ENCODE assay signal across 10 cellular contexts in genomic region chrX:23902419-23902818, GRCh38. TPM values are rescaled to one million over a fixed set of nuclear protein-coding genes. Genes with fewer than 3 reads are reported as not detected.
DNase-seq lines count a peak whose midpoint lies in the region; ATAC-seq lines count a peak whose summit lies in the region.
"Had no signal": no experiment of that assay in that cellular context is flagged by ENCODE, and none has a peak within 500 bp of the region (broad histone marks: within the 10 kb centered on the region; RNA-seq: fewer than 3 reads in every experiment).

No MANE protein-coding gene starts in this region.

- ATAC-seq in right cardiac atrium: peak; percentile 48 to 67
- no peak for ATAC-seq in HG03159 (IDR thresholded peaks at IDR 0.05; ENCODE audit: unreplicated experiment)

- intact Hi-C loops in right cardiac atrium (cut with DNase I): loop anchor here (5.0 to 10.0 kb wide), 7 partner anchors 120 to 210 kb away; partner anchors contain the start of genes SAT1 (in 3 of the 4), ACOT9 (in 1 of the 4) and KLHL15 (in 1 of the 4)

- peaks cover 6% of the 10 kb centered on the region for H3K4me1 ChIP-seq in right cardiac atrium (ENCODE audit: control insufficient read depth, insufficient read depth, low read length)
- peaks cover 16 to 17% (median 16%) of the 10 kb centered on the region in 3 donors for H3K4me1 ChIP-seq in skeletal muscle tissue (ENCODE audit: control insufficient read depth in 3 of 3, insufficient read depth in 3 of 3, low read length in 3 of 3)

- no peaks in the 10 kb centered on the region for H3K36me3 Mint-ChIP-seq in T-helper 2 cell treated with Interferon-gamma antibody and Interleukin-4, amounts not matched to agents 5 μg/mL and 100 μg/mL, for 36 hours (ENCODE audit: low read depth)
- H3K36me3 Mint-ChIP-seq: activated naive CD4-positive, alpha-beta T cell treated with anti-CD3 and anti-CD28 coated beads, Interleukin-2, amount 50 U/mL, for 72 hours had no signal

- H3K4me3 ChIP-seq in right cardiac atrium (ENCODE audit: low read length) (peak overlapping the region; percentile 18), skeletal muscle tissue (ENCODE audit: low read length in 3 of 3) (peak overlapping the region in 2 of 3 donors; percentile 23 to 59)

- H3K4me1 Mint-ChIP-seq in T-helper 2 cell treated with Interferon-gamma antibody and Interleukin-4, amounts not matched to agents 5 μg/mL and 100 μg/mL, for 36 hours (ENCODE audit: low read depth): peaks cover 9% of the 10 kb centered on the region

- WGBS in right cardiac atrium: 3% methylated on average over 2 of the region's 2 CpGs

- no peak overlapping the region for H3K27ac Mint-ChIP-seq in T-helper 2 cell treated with Interferon-gamma antibody and Interleukin-4, amounts not matched to agents 5 μg/mL and 100 μg/mL, for 36 hours
- H3K27ac Mint-ChIP-seq: activated naive CD4-positive, alpha-beta T cell treated with anti-CD3 and anti-CD28 coated beads, Interleukin-2, amount 50 U/mL, for 72 hours had no signal

- H3K27me3 Mint-ChIP-seq in T-helper 2 cell treated with Interferon-gamma antibody and Interleukin-4, amounts not matched to agents 5 μg/mL and 100 μg/mL, for 36 hours (ENCODE audit: low read depth): no peaks in the 10 kb centered on the region

- H3K27me3 ChIP-seq in right cardiac atrium (ENCODE audit: control insufficient read depth, insufficient read depth) (no peaks in the 10 kb centered on the region), skeletal muscle tissue (ENCODE audit: control insufficient read depth in 3 of 3, insufficient read depth in 3 of 3, low read length in 3 of 3) (no peaks in the 10 kb centered on the region)

- no peaks in the 10 kb centered on the region for H3K9me3 Mint-ChIP-seq in T-helper 2 cell treated with Interferon-gamma antibody and Interleukin-4, amounts not matched to agents 5 μg/mL and 100 μg/mL, for 36 hours
- H3K9me3 Mint-ChIP-seq: activated naive CD4-positive, alpha-beta T cell treated with anti-CD3 and anti-CD28 coated beads, Interleukin-2, amount 50 U/mL, for 72 hours had no signal

- H3K9ac ChIP-seq in skeletal muscle tissue (ENCODE audit: low read depth in 1 of 3, low read length in 3 of 3): peak overlapping the region in 2 of 3 donors; percentile 17 to 21

- no peaks in the 10 kb centered on the region for H3K36me3 ChIP-seq in skeletal muscle tissue (ENCODE audit: control insufficient read depth in 3 of 3, insufficient read depth in 3 of 3, low read length in 3 of 3)

- no peaks in the 10 kb centered on the region for H3K9me3 ChIP-seq in right cardiac atrium (ENCODE audit: control insufficient read depth, low read length)
- no peaks in the 10 kb centered on the region for H3K9me3 ChIP-seq in skeletal muscle tissue (ENCODE audit: control insufficient read depth in 3 of 3, low read length in 3 of 3)

- DNase-seq in SIG-M5 treated with dmso at 0.1 percent for 504 hours (lab: John Stamatoyannopoulos, UW; ENCODE audit: unreplicated experiment): peak; percentile 46
- DNase-seq in SIG-M5 (lab: John Stamatoyannopoulos, UW): no peak
- peak; percentile 41 for DNase-seq in NCI-H1417 treated with DMSO at 0.1 percent for 48 hours (lab: John Stamatoyannopoulos, UW)
- no peak for DNase-seq in right cardiac atrium
- no peak for DNase-seq in T-helper 2 cell treated with Interferon-gamma antibody and Interleukin-4, amounts not matched to agents 5 μg/mL and 100 μg/mL, for 36 hours (ENCODE audit: low spot score)

- H3K27ac ChIP-seq in angular gyrus (ENCODE audit: low read depth, low read length) (peak overlapping the region; percentile 45), right cardiac atrium (ENCODE audit: low read length) (peak overlapping the region; percentile 70), skeletal muscle tissue (ENCODE audit: low read depth, low read length) (no peak overlapping the region)

- no peak overlapping the region for H3K4me3 Mint-ChIP-seq in T-helper 2 cell treated with Interferon-gamma antibody and Interleukin-4, amounts not matched to agents 5 μg/mL and 100 μg/mL, for 36 hours

RNA-seq across cellular contexts. Expression of gene APOO, which starts 5.3 kb away (rescaled TPM):
- total RNA-seq in right cardiac atrium (10 to 100 TPM; 65.7 to 88.9 (median 83.1) TPM), skeletal muscle tissue (13.0 TPM)
- 105 TPM for polyA plus RNA-seq in right cardiac atrium

RNA-seq across cellular contexts. Expression of gene CXorf58, which starts 5.4 kb away (rescaled TPM):
- total RNA-seq in right cardiac atrium (under 1 TPM in 3 of 4 donors, not detected in 1; 0.31 to 0.65 (median 0.45) TPM), skeletal muscle tissue (not detected)
- 0.09 TPM for polyA plus RNA-seq in right cardiac atrium
- total RNA-seq: subcutaneous adipose tissue had no signal

Comparison
In these comparisons a context has a peak if more than half of its experiments do, and no peak if none do; other contexts are left out.
1. DNase-seq: peak in SIG-M5 treated with dmso at 0.1 percent for 504 hours (single experiment) and NCI-H1417 treated with DMSO at 0.1 percent for 48 hours (single experiment); none in SIG-M5 (single experiment), right cardiac atrium (0 of 3) and T-helper 2 cell treated with Interferon-gamma antibody and Interleukin-4, amounts not matched to agents 5 μg/mL and 100 μg/mL, for 36 hours (single experiment).